ENCODE assay signal across 26 cellular contexts in the genomic region with DNA sequence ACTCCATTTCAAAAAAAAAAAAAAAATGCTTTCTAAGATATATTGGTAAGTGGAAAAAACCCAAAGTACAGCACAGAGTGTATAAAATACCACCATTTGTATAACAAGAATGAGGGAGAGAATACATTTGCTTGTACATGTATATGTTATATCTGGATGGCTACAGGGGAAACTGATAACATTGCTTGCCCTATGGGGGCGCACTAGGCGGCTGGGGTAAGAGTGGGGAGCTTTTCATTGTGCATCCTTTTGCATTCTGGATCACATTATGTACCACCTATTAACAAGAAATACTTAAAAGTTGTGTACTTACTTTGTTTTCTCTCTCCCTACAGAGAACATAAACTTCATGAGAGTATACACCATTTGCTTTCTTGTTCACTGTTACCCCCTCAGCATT. TPM values are rescaled to one million over a fixed set of nuclear protein-coding genes. Genes with fewer than 3 reads are reported as not detected.
"Had no signal": no experiment of that assay in that cellular context is flagged by ENCODE, and none has a peak within 500 bp of the region (broad histone marks: within the 10 kb centered on the region; RNA-seq: fewer than 3 reads in every experiment).

No MANE protein-coding gene starts in this region.

- H3K4me3 ChIP-seq: adrenal gland, coronary artery had no signal

- H3K9me3 Mint-ChIP-seq: activated naive CD8-positive, alpha-beta T cell treated with anti-CD3 and anti-CD28 coated beads, Interleukin-2, amount 10 ng/mL, durations not matched to agents 7 days and 5 days; WTC11 had no signal

- DNase-seq: activated CD4-positive, alpha-beta T cell treated with anti-CD3 and anti-CD28 coated beads for 48 hours; activated CD4-positive, alpha-beta T cell treated with anti-CD3 and anti-CD28 coated beads, Interleukin-2, amount 50 U/mL, for 4 hours; activated CD4-positive, CD25-positive, alpha-beta regulatory T cell treated with anti-CD3 and anti-CD28 coated beads, Interleukin-2, amount 50 U/mL, for 72 hours; activated CD8-positive, alpha-beta memory T cell treated with anti-CD3 and anti-CD28 coated beads, Interleukin-2, amount 50 U/mL, for 48 hours; activated CD8-positive, alpha-beta T cell treated with anti-CD3 and anti-CD28 coated beads, Interleukin-2, amount 10 ng/mL, durations not matched to agents 7 days and 5 days; activated naive CD4-positive, alpha-beta T cell treated with anti-CD3 and anti-CD28 coated beads, Interleukin-2, amount 50 U/mL, for 16 hours; activated naive CD8-positive, alpha-beta T cell treated with anti-CD3 and anti-CD28 coated beads, Interleukin-2, amount 10 ng/mL, durations not matched to agents 7 days and 5 days; activated T-cell treated with anti-CD3 and anti-CD28 coated beads, Interleukin-2, amount 50 U/mL, for 1 hour; adrenal gland; anterior cingulate cortex; MV-4-11; NCI-H1105; NCI-H1436; NCI-H187; NCI-H2081; NCI-H345; NCI-H510A; NCI-H526 treated with DMSO at 0.1 percent for 48 hours; NCI-H82; SIG-M5; T-helper 17 cell; T-helper 9 cell had no signal

- H3K27me3 ChIP-seq: adrenal gland had no signal

- ATAC-seq: activated CD8-positive, alpha-beta T cell treated with anti-CD3 and anti-CD28 coated beads, Interleukin-2, amount 10 ng/mL, durations not matched to agents 7 days and 5 days; T-helper 17 cell; WTC11 had no signal

- H3K4me3 Mint-ChIP-seq: activated CD8-positive, alpha-beta T cell treated with anti-CD3 and anti-CD28 coated beads, Interleukin-2, amount 10 ng/mL, durations not matched to agents 7 days and 5 days; activated naive CD8-positive, alpha-beta T cell treated with anti-CD3 and anti-CD28 coated beads, Interleukin-2, amount 10 ng/mL, durations not matched to agents 7 days and 5 days; T-helper 17 cell; WTC11 had no signal

- H3K27ac Mint-ChIP-seq: activated CD8-positive, alpha-beta T cell treated with anti-CD3 and anti-CD28 coated beads, Interleukin-2, amount 10 ng/mL, durations not matched to agents 7 days and 5 days; activated naive CD8-positive, alpha-beta T cell treated with anti-CD3 and anti-CD28 coated beads, Interleukin-2, amount 10 ng/mL, durations not matched to agents 7 days and 5 days; T-helper 17 cell; WTC11 had no signal

- H3K9me3 ChIP-seq: adrenal gland had no signal

- H3K36me3 Mint-ChIP-seq: activated naive CD8-positive, alpha-beta T cell treated with anti-CD3 and anti-CD28 coated beads, Interleukin-2, amount 10 ng/mL, durations not matched to agents 7 days and 5 days; WTC11 had no signal

- H3K27ac ChIP-seq: adrenal gland, coronary artery had no signal

- H3K36me3 ChIP-seq: adrenal gland had no signal

RNA-seq across cellular contexts. Expression of a gene that starts 28.6 kb away (rescaled TPM):
- total RNA-seq: activated CD8-positive, alpha-beta T cell treated with anti-CD3 and anti-CD28 coated beads, Interleukin-2, amount 10 ng/mL, durations not matched to agents 7 days and 5 days; activated naive CD8-positive, alpha-beta T cell treated with anti-CD3 and anti-CD28 coated beads, Interleukin-2, amount 10 ng/mL, durations not matched to agents 7 days and 5 days; cardiac septum; MCF 10A; T-helper 17 cell had no signal
